In the genomic region with DNA sequence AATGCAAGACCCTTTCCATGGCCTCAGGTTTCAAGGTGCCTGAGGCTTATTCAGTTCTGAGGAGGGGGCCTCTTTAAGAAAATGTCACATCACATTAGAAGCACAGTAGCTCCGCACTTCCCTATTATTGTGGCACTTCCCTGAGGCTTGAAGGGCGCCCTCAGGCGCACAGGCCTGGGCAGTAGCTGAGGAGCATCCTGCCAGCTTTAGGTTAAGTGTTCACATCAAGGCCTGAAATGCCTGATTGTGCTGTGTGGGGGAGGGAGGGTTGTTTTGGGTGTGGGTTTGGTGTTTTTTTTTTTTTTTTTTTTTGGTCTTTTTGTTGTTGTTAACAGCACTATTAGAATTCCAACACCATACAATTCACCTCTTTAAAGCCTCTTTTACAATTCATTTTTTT, we compare ENCODE assay signal across 14 cellular contexts.
DNase-seq lines count a peak whose midpoint lies in the region; ATAC-seq and TF ChIP-seq lines count a peak whose summit lies in the region.
"Had no signal": no experiment of that assay in that cellular context is flagged by ENCODE, and none has a peak within 500 bp of the region (broad histone marks: within the 10 kb centered on the region; RNA-seq: fewer than 3 reads in every experiment).

No MANE protein-coding gene starts in this region.

- H3K23ac ChIP-seq in mesendoderm (ENCODE audit: low read length) (no peak overlapping the region), mesenchymal stem cell (ENCODE audit: low read length in 2 of 2) (no peak overlapping the region)

- H3K27ac ChIP-seq in MM.1S (ENCODE audit: low read length) (peak overlapping the region; percentile 97; the same call in 1 of the 2 replicates), mesendoderm (ENCODE audit: low read depth, low read length) (no peak overlapping the region), mesenchymal stem cell (ENCODE audit: low read length, poor library complexity, severe bottlenecking) (no peak overlapping the region), body of pancreas (no peak overlapping the region)
- H3K27ac ChIP-seq: 22Rv1, heart left ventricle had no signal

- WGBS in mesendoderm (ENCODE audit: extremely low coverage, insufficient coverage, low lambda C conversion rate), result no CpG with 5 or more reads among the region's 3 CpGs
- 100% methylated on average over 3 of the region's 3 CpGs for WGBS in mesenchymal stem cell
- 87 to 93% methylated on average over 3 of the region's 3 CpGs for WGBS in body of pancreas, 2 donors

- H2BK120ac ChIP-seq in mesendoderm (ENCODE audit: low read depth, low read length) (no peak overlapping the region), mesenchymal stem cell (ENCODE audit: low read depth, low read length) (no peak overlapping the region)

- H3K79me2 ChIP-seq in MM.1S (ENCODE audit: low read length), result peaks cover 30% of the 10 kb centered on the region
- H3K79me2 ChIP-seq in mesendoderm (ENCODE audit: control insufficient read depth, insufficient read depth, low read length), result no peaks in the 10 kb centered on the region

- H2BK15ac ChIP-seq in mesendoderm (replicated peaks; ENCODE audit: low read depth), result no peak overlapping the region
- H2BK15ac ChIP-seq in mesenchymal stem cell (ENCODE audit: low read depth, poor library complexity, severe bottlenecking), result no peak overlapping the region

- DNase-seq in DMS53 (lab: John Stamatoyannopoulos, UW), result peak; percentile 24
- no peak for DNase-seq in DMS53 treated with DMSO at 0.1 percent for 48 hours (lab: John Stamatoyannopoulos, UW; ENCODE audit: unreplicated experiment)
- no peak for DNase-seq in MM.1S
- DNase-seq in OCI-M1 (lab: John Stamatoyannopoulos, UW), result peak; percentile 74
- peak; percentile 77 for DNase-seq in mesendoderm
- DNase-seq in mesenchymal stem cell, result no peak
- no peak for DNase-seq in posterior vena cava (ENCODE audit: low spot score)
- DNase-seq in body of pancreas, result no peak
- DNase-seq: activated CD8-positive, alpha-beta memory T cell treated with anti-CD3 and anti-CD28 coated beads, Interleukin-2, amount 50 U/mL, for 4 hours; erythroblast; heart left ventricle; SHP77; stimulated activated CD4-positive, alpha-beta T cell treated with anti-CD3 and anti-CD28 coated beads, Interleukin-12 subunit alpha, Interleukin-12 subunit beta, amount 100 ng/mL, for 4 hours had no signal

- H3F3A ChIP-seq in MM.1S (ENCODE audit: insufficient read depth, low read length), result peaks cover 43% of the 10 kb centered on the region

- peak overlapping the region; percentile 25; the same call in 1 of the 2 replicates for H3K9ac ChIP-seq in MM.1S (ENCODE audit: low read length)
- no peak overlapping the region for H3K9ac ChIP-seq in mesendoderm (ENCODE audit: low read length)
- H3K9ac ChIP-seq in mesenchymal stem cell (ENCODE audit: low read length), result no peak overlapping the region

- H2BK5ac ChIP-seq in mesendoderm (ENCODE audit: low read length) (no peak overlapping the region), mesenchymal stem cell (ENCODE audit: low read depth, low read length, poor library complexity, severe bottlenecking) (no peak overlapping the region)

- H3K27me3 ChIP-seq in MM.1S (replicated peaks; ENCODE audit: insufficient read depth, low read length), result no peaks in the 10 kb centered on the region
- H3K27me3 ChIP-seq in mesendoderm (ENCODE audit: insufficient read depth, low read length, poor library complexity), result no peaks in the 10 kb centered on the region
- H3K27me3 ChIP-seq in mesenchymal stem cell (ENCODE audit: control insufficient read depth in 1 of 2, insufficient read depth in 1 of 2, low read length in 2 of 2), result no peaks in the 10 kb centered on the region
- H3K27me3 ChIP-seq in body of pancreas, result no peaks in the 10 kb centered on the region
- H3K27me3 ChIP-seq: heart left ventricle had no signal

- no peak overlapping the region for H3K14ac ChIP-seq in mesenchymal stem cell (ENCODE audit: low read length in 2 of 2)

- H3K4me3 ChIP-seq in MM.1S (ENCODE audit: low read length) (no peak overlapping the region), mesendoderm (ENCODE audit: low read length) (no peak overlapping the region), mesenchymal stem cell (ENCODE audit: insufficient read depth in 1 of 2, low read depth in 1 of 2, low read length in 2 of 2) (no peak overlapping the region), body of pancreas (no peak overlapping the region)
- H3K4me3 ChIP-seq: heart left ventricle had no signal

- H3K4me2 ChIP-seq in MM.1S (ENCODE audit: low read depth, low read length) (peak overlapping the region; percentile 28; the same call in 1 of the 2 replicates), mesendoderm (ENCODE audit: low read length) (no peak overlapping the region), mesenchymal stem cell (ENCODE audit: low read length, poor library complexity, severe bottlenecking) (no peak overlapping the region)

- H4K8ac ChIP-seq in mesendoderm (ENCODE audit: low read depth, low read length) (no peak overlapping the region), mesenchymal stem cell (ENCODE audit: low read length) (no peak overlapping the region)

- H3K36me3 ChIP-seq in MM.1S (replicated peaks; ENCODE audit: insufficient read depth, low read length) (peaks cover 21% of the 10 kb centered on the region; the same call in 1 of the 2 replicates), mesendoderm (ENCODE audit: control insufficient read depth, insufficient read depth, low read length) (no peaks in the 10 kb centered on the region), mesenchymal stem cell (ENCODE audit: control insufficient read depth in 1 of 2, insufficient read depth in 2 of 2, low read depth in 1 of 2, low read length in 2 of 2) (peaks cover 30 to 54% of the 10 kb centered on the region in 2 experiments), body of pancreas (replicated peaks in 1 of 2; ENCODE audit: insufficient read depth in 1 of 2, low read depth in 2 of 2) (no peaks in the 10 kb centered on the region)

- no peak overlapping the region for H4K5ac ChIP-seq in mesendoderm (ENCODE audit: low read length)

- no peak overlapping the region for H2AFZ ChIP-seq in MM.1S (ENCODE audit: low read length)
- H2AFZ ChIP-seq in mesenchymal stem cell (ENCODE audit: low read depth, low read length), result no peak overlapping the region

- H3K4me1 ChIP-seq in MM.1S (ENCODE audit: low read length) (peaks cover 46% of the 10 kb centered on the region), mesendoderm (ENCODE audit: control insufficient read depth, low read depth, low read length) (peaks cover 13% of the 10 kb centered on the region), mesenchymal stem cell (ENCODE audit: control insufficient read depth, insufficient read depth, low read depth, low read length) (peaks cover 6% of the 10 kb centered on the region), body of pancreas (no peaks in the 10 kb centered on the region)

- no peak overlapping the region for H2BK12ac ChIP-seq in mesenchymal stem cell (ENCODE audit: low read length in 2 of 2)

- H3K18ac ChIP-seq in mesendoderm (ENCODE audit: low read length), result no peak overlapping the region
- H3K18ac ChIP-seq in mesenchymal stem cell (ENCODE audit: low read depth in 1 of 2, low read length in 2 of 2), result no peak overlapping the region

- TF ChIP-seq CTCF in MM.1S (IDR thresholded peaks at IDR 0.05; ENCODE audit: low read length) (no peak), body of pancreas (IDR thresholded peaks at IDR 0.05) (no peak)

- H3K56ac ChIP-seq in mesendoderm (ENCODE audit: low read length), result no peak overlapping the region

- no peak for TF ChIP-seq POLR2A in body of pancreas (IDR thresholded peaks at IDR 0.05)

- H3K4ac ChIP-seq in mesendoderm (ENCODE audit: low read depth, low read length) (no peak overlapping the region), mesenchymal stem cell (ENCODE audit: low read depth in 1 of 2, low read length in 2 of 2) (no peak overlapping the region)

- H2AK5ac ChIP-seq in mesendoderm (ENCODE audit: low read length) (no peak overlapping the region), mesenchymal stem cell (ENCODE audit: low read length, severe bottlenecking) (no peak overlapping the region)

- H3K9me2 ChIP-seq in MM.1S (replicated peaks; ENCODE audit: insufficient read depth, low read length), result no peaks in the 10 kb centered on the region

- no peaks in the 10 kb centered on the region for H3K9me3 ChIP-seq in MM.1S (replicated peaks; ENCODE audit: insufficient read depth, low read length)
- H3K9me3 ChIP-seq in mesenchymal stem cell (ENCODE audit: control insufficient read depth, low read length), result no peaks in the 10 kb centered on the region
- H3K9me3 ChIP-seq in body of pancreas, result no peaks in the 10 kb centered on the region
- H3K9me3 ChIP-seq: heart left ventricle had no signal

- no peak for ATAC-seq in body of pancreas
- ATAC-seq: heart left ventricle had no signal

- no peak overlapping the region for H4K91ac ChIP-seq in mesenchymal stem cell (ENCODE audit: low read length)

- no peaks in the 10 kb centered on the region for H3K79me1 ChIP-seq in mesendoderm (ENCODE audit: low read length)
- H3K79me1 ChIP-seq in mesenchymal stem cell (replicated peaks; ENCODE audit: low read length, poor library complexity, severe bottlenecking), result peaks cover 2% of the 10 kb centered on the region

- intact Hi-C loops in posterior vena cava (cut with DNase I), result no loop called here
- intact Hi-C loops in body of pancreas (cut with DNase I), result no loop called here

- no peaks in the 10 kb centered on the region for H4K20me1 ChIP-seq in MM.1S (ENCODE audit: insufficient read depth, low read length)

Comparison
In these comparisons a context has a peak if more than half of its experiments do, and no peak if none do; other contexts are left out.
1. DNase-seq: peak in DMS53 (single experiment), OCI-M1 (single experiment) and mesendoderm (single experiment); none in DMS53 treated with DMSO at 0.1 percent for 48 hours (single experiment), MM.1S (single experiment), mesenchymal stem cell (single experiment), posterior vena cava (single experiment) and body of pancreas (0 of 4).